In the genomic region with DNA sequence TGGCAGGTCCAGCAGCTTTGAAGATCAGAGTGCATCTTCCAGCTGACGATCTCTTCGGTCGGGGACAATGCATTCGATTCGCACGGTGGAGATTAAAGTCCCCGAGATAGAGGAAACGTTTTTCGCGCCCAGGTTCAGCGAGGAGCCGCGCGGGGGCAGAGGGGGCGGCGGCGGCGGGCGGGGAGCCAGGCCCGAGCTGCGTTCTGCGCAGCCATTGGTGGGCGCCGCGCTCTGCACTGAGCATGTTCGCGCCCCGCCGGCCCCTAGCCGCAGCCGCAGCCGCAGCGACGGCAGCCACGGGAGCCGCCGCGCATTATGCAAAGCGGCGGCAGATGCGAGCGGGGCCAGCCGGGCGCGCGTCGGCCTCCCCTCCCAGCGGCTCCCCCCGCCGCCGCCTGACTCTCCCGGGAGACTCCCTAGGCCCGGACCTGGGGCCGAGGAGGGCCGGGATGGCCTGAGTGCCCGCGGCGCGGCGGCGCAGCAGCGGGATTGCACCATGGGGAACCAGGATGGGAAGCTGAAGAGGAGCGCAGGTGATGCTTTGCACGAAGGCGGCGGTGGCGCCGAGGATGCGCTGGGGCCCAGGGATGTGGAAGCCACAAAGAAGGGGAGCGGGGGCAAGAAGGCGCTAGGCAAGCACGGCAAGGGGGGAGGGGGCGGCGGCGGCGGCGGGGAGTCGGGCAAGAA, we compare ENCODE assay signal across 8 cellular contexts. TPM values are rescaled to one million over a fixed set of nuclear protein-coding genes. Genes with fewer than 3 reads are reported as not detected.
DNase-seq lines count a peak whose midpoint lies in the region; ATAC-seq and TF ChIP-seq lines count a peak whose summit lies in the region.

TSS of gene FMN2 (plus strand) at position 270 of the 687 bp plus-strand sequence. CDS start at position 497, 227 bp downstream.

- no peaks in the 10 kb centered on the region for H3K9me3 ChIP-seq in lower lobe of right lung
- no peaks in the 10 kb centered on the region for H3K9me3 ChIP-seq in thymus (ENCODE audit: control insufficient read depth)

- H3K27ac ChIP-seq in lower lobe of right lung (no peak within 1 kb of the TSS), thymus (ENCODE audit: low read depth) (no peak within 1 kb of the TSS)

- H3K4me3 ChIP-seq in lower lobe of right lung: peak within 1 kb of the TSS; percentile 39
- H3K4me3 ChIP-seq in thymus (ENCODE audit: low read length): peak within 1 kb of the TSS; percentile 18

- H3K4me1 ChIP-seq in lower lobe of right lung (peaks cover 21% of the 10 kb centered on the region), thymus (ENCODE audit: control insufficient read depth, insufficient read depth, low read length) (no peaks in the 10 kb centered on the region)

- under 1% methylated on average over 78 of the region's 78 CpGs for WGBS in thymus

- TF ChIP-seq CTCF in lower lobe of right lung (IDR thresholded peaks at IDR 0.05): no peak

- no peaks in the 10 kb centered on the region for H3K4me1 Mint-ChIP-seq in activated CD4-positive, alpha-beta T cell treated with anti-CD3 and anti-CD28 coated beads, Interleukin-2, amount 10 ng/mL, durations not matched to agents 24 days and 14 days

- peaks cover 28% of the 10 kb centered on the region for H3K27me3 Mint-ChIP-seq in activated CD4-positive, alpha-beta T cell treated with anti-CD3 and anti-CD28 coated beads, Interleukin-2, amount 10 ng/mL, durations not matched to agents 24 days and 14 days

- peak within 1 kb of the TSS; percentile 22 for H3K4me3 Mint-ChIP-seq in activated CD4-positive, alpha-beta T cell treated with anti-CD3 and anti-CD28 coated beads, Interleukin-2, amount 10 ng/mL, durations not matched to agents 24 days and 14 days

- H3K9me3 Mint-ChIP-seq in activated CD4-positive, alpha-beta T cell treated with anti-CD3 and anti-CD28 coated beads, Interleukin-2, amount 10 ng/mL, durations not matched to agents 24 days and 14 days: no peaks in the 10 kb centered on the region

- H3K27me3 ChIP-seq in lower lobe of right lung (ENCODE audit: low read depth): peaks cover 50% of the 10 kb centered on the region
- H3K27me3 ChIP-seq in thymus (ENCODE audit: control insufficient read depth, insufficient read depth): peaks cover 35% of the 10 kb centered on the region

- DNase-seq in activated CD4-positive, alpha-beta T cell treated with anti-CD3 and anti-CD28 coated beads, Interleukin-2, amount 10 ng/mL, durations not matched to agents 24 days and 14 days: no peak
- DNase-seq in activated CD4-positive, alpha-beta T cell treated with anti-CD3 and anti-CD28 coated beads, Interleukin-2, amount 50 U/mL, for 1 hour: no peak
- peak; percentile 62 for DNase-seq in NCI-H226
- DNase-seq in cerebellum (ENCODE audit: low spot score): peak; percentile 87
- no peak for DNase-seq in lower lobe of right lung
- no peak for DNase-seq in GF-D8 (lab: John Stamatoyannopoulos, UW)

- H3K36me3 ChIP-seq in lower lobe of right lung (no peaks in the 10 kb centered on the region), thymus (ENCODE audit: control insufficient read depth, insufficient read depth) (no peaks in the 10 kb centered on the region)

- H3K36me3 Mint-ChIP-seq in activated CD4-positive, alpha-beta T cell treated with anti-CD3 and anti-CD28 coated beads, Interleukin-2, amount 10 ng/mL, durations not matched to agents 24 days and 14 days (ENCODE audit: low read depth): no peaks in the 10 kb centered on the region

- peak; percentile 26 to 46 for ATAC-seq in lower lobe of right lung
- ATAC-seq in HG03457 (IDR thresholded peaks at IDR 0.05; ENCODE audit: unreplicated experiment): no peak

- H3K27ac Mint-ChIP-seq in activated CD4-positive, alpha-beta T cell treated with anti-CD3 and anti-CD28 coated beads, Interleukin-2, amount 10 ng/mL, durations not matched to agents 24 days and 14 days: no peak within 1 kb of the TSS

- intact Hi-C loops in activated CD4-positive, alpha-beta T cell treated with anti-CD3 and anti-CD28 coated beads, Interleukin-2, amount 10 ng/mL, durations not matched to agents 24 days and 14 days (cut with micrococcal nuclease): no loop called here
- intact Hi-C loops in lower lobe of right lung (cut with DNase I): no loop called here

RNA-seq across cellular contexts. Expression of gene FMN2, which starts in this region (rescaled TPM):
- total RNA-seq in activated CD4-positive, alpha-beta T cell treated with anti-CD3 and anti-CD28 coated beads, Interleukin-2, amount 10 ng/mL, durations not matched to agents 24 days and 14 days: not detected in 2 replicates
- total RNA-seq in cerebellum (40.3 TPM), lower lobe of right lung (1.1 TPM)
- 0.14 TPM for polyA plus RNA-seq in thymus

Comparison
In these comparisons a context has a peak if more than half of its experiments do, and no peak if none do; other contexts are left out.
1. RNA of gene FMN2 (total RNA-seq): 40.3 TPM in cerebellum (single experiment); 1.1 TPM in lower lobe of right lung (single experiment) and not detected in activated CD4-positive, alpha-beta T cell treated with anti-CD3 and anti-CD28 coated beads, Interleukin-2, amount 10 ng/mL, durations not matched to agents 24 days and 14 days; every median in the first group is over 10 times any median in the second.
2. DNase-seq: peak in NCI-H226 (single experiment) and cerebellum (single experiment); none in activated CD4-positive, alpha-beta T cell treated with anti-CD3 and anti-CD28 coated beads, Interleukin-2, amount 10 ng/mL, durations not matched to agents 24 days and 14 days (single experiment), activated CD4-positive, alpha-beta T cell treated with anti-CD3 and anti-CD28 coated beads, Interleukin-2, amount 50 U/mL, for 1 hour (single experiment), lower lobe of right lung (single experiment) and GF-D8 (single experiment).